In genomic region chrX:134548257-134548732, GRCh38 we compare ENCODE assay signal across 8 cellular contexts.
DNase-seq lines count a peak whose midpoint lies in the region; ATAC-seq and TF ChIP-seq lines count a peak whose summit lies in the region.

No MANE protein-coding gene starts in this region.

- H3K27ac ChIP-seq in OCI-LY1 (ENCODE audit: low read depth, low read length, poor library complexity, severe bottlenecking) = no peak overlapping the region
- peak overlapping the region in 2 of 4 donors; percentile 68 to 80 for H3K27ac ChIP-seq in gastrocnemius medialis

- TF ChIP-seq POLR2A in gastrocnemius medialis (IDR thresholded peaks at IDR 0.05) = no peak

- H3K4me2 ChIP-seq in OCI-LY1 (ENCODE audit: low read length) = peak overlapping the region; percentile 90

- peaks cover 90% of the 10 kb centered on the region for H3K27me3 Mint-ChIP-seq in activated T-cell treated with anti-CD3 and anti-CD28 coated beads, Interleukin-2, amount 50 U/mL, for 24 hours
- peaks cover 9% of the 10 kb centered on the region for H3K27me3 Mint-ChIP-seq in endothelial cell (ENCODE audit: unreplicated experiment)

- H3K4me1 Mint-ChIP-seq in activated T-cell treated with anti-CD3 and anti-CD28 coated beads, Interleukin-2, amount 50 U/mL, for 24 hours (ENCODE audit: low read depth) = peaks cover 26% of the 10 kb centered on the region
- peaks cover 34% of the 10 kb centered on the region for H3K4me1 Mint-ChIP-seq in endothelial cell (ENCODE audit: unreplicated experiment)

- H3K4me1 ChIP-seq in OCI-LY1 (ENCODE audit: insufficient read depth, low read length, severe bottlenecking) = peaks cover 27% of the 10 kb centered on the region
- peaks cover 0 to 13% of the 10 kb centered on the region in 2 donors for H3K4me1 ChIP-seq in gastrocnemius medialis

- H3K9me2 ChIP-seq in OCI-LY1 (ENCODE audit: low read depth, low read length) = no peaks in the 10 kb centered on the region

- peak overlapping the region; percentile 67 for H3K4me3 ChIP-seq in OCI-LY1 (ENCODE audit: low read depth, low read length, poor library complexity, severe bottlenecking)
- peak overlapping the region; percentile 57 to 70 (median 60) for H3K4me3 ChIP-seq in gastrocnemius medialis

- no peaks in the 10 kb centered on the region for H3K36me3 ChIP-seq in OCI-LY1 (ENCODE audit: insufficient read depth, low read length)
- no peaks in the 10 kb centered on the region for H3K36me3 ChIP-seq in gastrocnemius medialis

- H3K27me3 ChIP-seq in OCI-LY1 (ENCODE audit: insufficient read depth, low read length) (no peaks in the 10 kb centered on the region), gastrocnemius medialis (peaks cover 23 to 40% (median 30%) of the 10 kb centered on the region in 3 donors)

- H3K9me3 ChIP-seq in OCI-LY1 (ENCODE audit: low read length) = no peaks in the 10 kb centered on the region
- H3K9me3 ChIP-seq in gastrocnemius medialis = no peaks in the 10 kb centered on the region

- H4K20me1 ChIP-seq in OCI-LY1 (ENCODE audit: insufficient read depth, low read length) = no peaks in the 10 kb centered on the region

- intact Hi-C loops in gastrocnemius medialis (cut with DNase I; ENCODE audit: low total_unique reads) = no loop called here

- H3F3A ChIP-seq in OCI-LY1 (ENCODE audit: insufficient read depth, low read length) = no peaks in the 10 kb centered on the region

- H3K36me3 Mint-ChIP-seq in activated T-cell treated with anti-CD3 and anti-CD28 coated beads, Interleukin-2, amount 50 U/mL, for 24 hours (ENCODE audit: low read depth) = no peaks in the 10 kb centered on the region
- H3K36me3 Mint-ChIP-seq in endothelial cell (ENCODE audit: low read depth, unreplicated experiment) = peaks cover 29% of the 10 kb centered on the region

- in situ Hi-C loops in gastrocnemius medialis (cut with MboI; ENCODE audit: low sequenced_read_pairs in 4 of 4) = no loop called here

- H3K9me3 Mint-ChIP-seq in activated T-cell treated with anti-CD3 and anti-CD28 coated beads, Interleukin-2, amount 50 U/mL, for 24 hours = no peaks in the 10 kb centered on the region
- no peaks in the 10 kb centered on the region for H3K9me3 Mint-ChIP-seq in endothelial cell (ENCODE audit: unreplicated experiment)

- H2AFZ ChIP-seq in OCI-LY1 (ENCODE audit: low read length) = no peak overlapping the region

- TF ChIP-seq CTCF in OCI-LY1 (IDR thresholded peaks at IDR 0.05; ENCODE audit: low read length) (no peak), endothelial cell (IDR thresholded peaks at IDR 0.05; ENCODE audit: unreplicated experiment) (no peak), gastrocnemius medialis (IDR thresholded peaks at IDR 0.05 in 4 of 5, conservative IDR thresholded peaks at IDR 0.05 in 1 of 5) (no peak)

- no peak overlapping the region for H3K9ac ChIP-seq in OCI-LY1 (ENCODE audit: low read length)

- DNase-seq in activated T-cell treated with anti-CD3 and anti-CD28 coated beads, Interleukin-2, amount 50 U/mL, for 24 hours = no peak
- DNase-seq in activated T-cell treated with anti-CD3 and anti-CD28 coated beads for 4 hours (no peak), endothelial cell (ENCODE audit: low spot score) (no peak), gastrocnemius medialis (no peak), NCI-H2081 (lab: John Stamatoyannopoulos, UW) (no peak), amniotic stem cell (lab: John Stamatoyannopoulos, UW) (no peak), NCI-H1930 (lab: John Stamatoyannopoulos, UW) (no peak)

- H3K79me2 ChIP-seq in OCI-LY1 (ENCODE audit: insufficient read depth, low read length) = no peaks in the 10 kb centered on the region

- no peak overlapping the region for H3K27ac Mint-ChIP-seq in activated T-cell treated with anti-CD3 and anti-CD28 coated beads, Interleukin-2, amount 50 U/mL, for 24 hours
- H3K27ac Mint-ChIP-seq in endothelial cell (ENCODE audit: unreplicated experiment) = peak overlapping the region; percentile 96

- H3K4me3 Mint-ChIP-seq in activated T-cell treated with anti-CD3 and anti-CD28 coated beads, Interleukin-2, amount 50 U/mL, for 24 hours = peak overlapping the region; percentile 81
- H3K4me3 Mint-ChIP-seq in endothelial cell (ENCODE audit: unreplicated experiment) = peak overlapping the region; percentile 99

- ATAC-seq in gastrocnemius medialis = no peak
